In the genomic region with DNA sequence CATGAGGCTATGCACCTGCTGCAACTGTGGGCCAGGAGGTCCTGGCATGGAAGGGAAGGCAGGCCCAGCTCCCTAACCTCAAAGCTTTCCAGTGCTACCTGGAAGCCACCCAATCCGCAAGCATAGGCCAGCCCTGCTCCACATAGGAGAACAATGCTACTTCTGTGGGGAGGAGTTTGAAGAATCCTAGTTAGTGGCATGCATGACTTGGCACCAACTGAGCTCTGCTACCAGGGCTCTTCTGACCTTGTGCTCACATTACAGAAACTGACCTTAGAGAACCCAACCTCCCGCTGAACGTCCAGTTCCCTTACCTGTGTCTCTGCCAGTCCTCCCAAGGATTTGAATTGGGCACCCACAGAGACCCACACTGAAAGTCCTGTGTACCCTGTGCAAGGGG, we compare ENCODE assay signal across 19 cellular contexts. TPM values are rescaled to one million over a fixed set of nuclear protein-coding genes. Genes with fewer than 3 reads are reported as not detected.
DNase-seq lines count a peak whose midpoint lies in the region; ATAC-seq, FAIRE-seq and TF ChIP-seq lines count a peak whose summit lies in the region.
"Had no signal": no experiment of that assay in that cellular context is flagged by ENCODE, and none has a peak within 500 bp of the region (broad histone marks: within the 10 kb centered on the region; RNA-seq: fewer than 3 reads in every experiment).

No MANE protein-coding gene starts in this region.

- H3K27me3 ChIP-seq in H9 (ENCODE audit: insufficient read depth, low read length) (no peaks in the 10 kb centered on the region), right atrium auricular region (no peaks in the 10 kb centered on the region), psoas muscle (ENCODE audit: insufficient read depth in 3 of 3, low read length in 2 of 3) (no peaks in the 10 kb centered on the region), mammary epithelial cell (ENCODE audit: insufficient read depth, low read length) (no peaks in the 10 kb centered on the region), SK-N-SH (ENCODE audit: insufficient read depth) (no peaks in the 10 kb centered on the region)
- H3K27me3 ChIP-seq: BLaER1 treated with 17β-estradiol and CSF1 and Interleukin-3, amounts not matched to agents 10 nM and 100 nM had no signal

- no peak overlapping the region for H3K4ac ChIP-seq in H9 (ENCODE audit: low read depth, low read length)

- intact Hi-C loops in psoas muscle (cut with DNase I), result no loop called here
- intact Hi-C loops in mammary epithelial cell (cut with micrococcal nuclease), result no loop called here

- FAIRE-seq in GM12891 (lab: Jason Lieb, UNC), result no peak
- FAIRE-seq: A549, GM12878, GM18507, H1 had no signal

- dilution Hi-C loops in mammary epithelial cell (cut with HindIII; ENCODE audit: low sequenced_read_pairs), result no loop called here

- no peak overlapping the region for H4K5ac ChIP-seq in H9 (ENCODE audit: insufficient read length, low read depth, low read length)

- no peak overlapping the region for H2AK5ac ChIP-seq in H9 (ENCODE audit: insufficient read length, low read length)

- no peak overlapping the region for H4K8ac ChIP-seq in H9 (replicated peaks; ENCODE audit: insufficient read length, low read depth, low read length)

- H4K91ac ChIP-seq in H9 (ENCODE audit: insufficient read length, low read depth, low read length), result no peak overlapping the region

- peak; percentile 59 to 77 (median 60) for ATAC-seq in psoas muscle
- no peak for ATAC-seq in activated CD8-positive, alpha-beta T cell treated with anti-CD3 and anti-CD28 coated beads, Interleukin-2, amount 10 ng/mL, durations not matched to agents 7 days and 5 days
- ATAC-seq: A549, GM12878 had no signal

- no peak overlapping the region for H3T11ph ChIP-seq in H9 (ENCODE audit: low read length)

- no CpG with 5 or more reads among the region's 3 CpGs for WGBS in H9 (ENCODE audit: extremely low coverage, insufficient read length, low lambda C conversion rate)
- 33 to 46% (median 39%) methylated on average over 3 of the region's 3 CpGs for WGBS in psoas muscle, 3 donors
- WGBS in mammary epithelial cell (ENCODE audit: low coverage, missing lambda C conversion rate), result 87% methylated on average over 3 of the region's 3 CpGs
- whole genome bisulfite sequencing in SK-N-SH (ENCODE audit: low lambda C conversion rate), result 94% methylated on average over 2 of the region's 3 CpGs

- H3K36me3 ChIP-seq in right atrium auricular region (peaks cover 22% of the 10 kb centered on the region), psoas muscle (ENCODE audit: insufficient read depth in 1 of 2, low read depth in 1 of 2) (peaks cover 2 to 43% of the 10 kb centered on the region in 2 donors), mammary epithelial cell (ENCODE audit: insufficient read depth, low read length) (peaks cover under 1% of the 10 kb centered on the region), SK-N-SH (replicated peaks in 1 of 2; ENCODE audit: control insufficient read depth in 1 of 2, insufficient read depth in 2 of 2, low read length in 1 of 2) (peaks cover 28 to 68% of the 10 kb centered on the region in 2 experiments)

- no peak overlapping the region for H3K18ac ChIP-seq in H9 (ENCODE audit: insufficient read length, low read depth, low read length)

- H3K4me3 Mint-ChIP-seq in H9, result no peak overlapping the region
- no peak overlapping the region for H3K4me3 Mint-ChIP-seq in activated CD8-positive, alpha-beta T cell treated with anti-CD3 and anti-CD28 coated beads, Interleukin-2, amount 10 ng/mL, durations not matched to agents 7 days and 5 days

- no peak overlapping the region for H3K56ac ChIP-seq in H9 (ENCODE audit: insufficient read length, low read depth, low read length)

- peak overlapping the region in 2 of 3 experiments; percentile 38 to 74; a peak in 3 of 7 replicates for H3K27ac Mint-ChIP-seq in H9
- H3K27ac Mint-ChIP-seq in activated CD8-positive, alpha-beta T cell treated with anti-CD3 and anti-CD28 coated beads, Interleukin-2, amount 10 ng/mL, durations not matched to agents 7 days and 5 days, result no peak overlapping the region

- H3K14ac ChIP-seq in H9 (ENCODE audit: insufficient read depth, low read length), result no peak overlapping the region; the same call in 1 of the 2 replicates

- no peak overlapping the region for H2BK12ac ChIP-seq in H9 (ENCODE audit: insufficient read length, low read depth, low read length)

- BruUV-seq in mammary epithelial cell (replicated peaks; lab: Mats Ljungman, UMichigan), result no TSS peak

- DNase-seq in H9 (no peak), astrocyte of the hippocampus (ENCODE audit: low read depth, low spot score) (peak; percentile 6), right atrium auricular region (ENCODE audit: low spot score) (no peak), psoas muscle (no peak), mammary epithelial cell (no peak), SK-N-SH (no peak), GM12891 (ENCODE audit: insufficient read length, low spot score) (no peak)
- DNase-seq in activated CD8-positive, alpha-beta T cell treated with anti-CD3 and anti-CD28 coated beads, Interleukin-2, amount 10 ng/mL, durations not matched to agents 7 days and 5 days, result no peak
- DNase-seq: GDM1, KBM-7, NCI-H1436 treated with DMSO at 0.1 percent for 48 hours, NCI-H2081 treated with DMSO at 0.1 percent for 48 hours, NCI-H510A treated with DMSO at 0.1 percent for 48 hours, PC-9 had no signal

- H3K4me1 Mint-ChIP-seq in H9, result peaks cover 5 to 9% of the 10 kb centered on the region in 2 experiments
- H3K4me1 Mint-ChIP-seq in activated CD8-positive, alpha-beta T cell treated with anti-CD3 and anti-CD28 coated beads, Interleukin-2, amount 10 ng/mL, durations not matched to agents 7 days and 5 days (ENCODE audit: low read depth), result no peaks in the 10 kb centered on the region

- H3F3A ChIP-seq in SK-N-SH (replicated peaks; ENCODE audit: insufficient read depth), result no peaks in the 10 kb centered on the region

- H3K79me2 ChIP-seq in H9 (ENCODE audit: insufficient read depth, low read length) (no peaks in the 10 kb centered on the region), mammary epithelial cell (ENCODE audit: insufficient read depth, low read length) (no peaks in the 10 kb centered on the region), SK-N-SH (ENCODE audit: insufficient read depth) (no peaks in the 10 kb centered on the region)

- H3K9me3 Mint-ChIP-seq in H9, result no peaks in the 10 kb centered on the region
- H3K9me3 Mint-ChIP-seq in activated CD8-positive, alpha-beta T cell treated with anti-CD3 and anti-CD28 coated beads, Interleukin-2, amount 10 ng/mL, durations not matched to agents 7 days and 5 days (ENCODE audit: insufficient read depth), result no peaks in the 10 kb centered on the region

- H4K20me1 ChIP-seq in H9 (ENCODE audit: control insufficient read depth, insufficient read depth, insufficient read length) (no peaks in the 10 kb centered on the region), mammary epithelial cell (ENCODE audit: insufficient read depth, low read length) (no peaks in the 10 kb centered on the region), SK-N-SH (ENCODE audit: insufficient read depth) (no peaks in the 10 kb centered on the region)
- H4K20me1 ChIP-seq: BLaER1 treated with 17β-estradiol and CSF1 and Interleukin-3, amounts not matched to agents 10 nM and 100 nM had no signal

- H2AFZ ChIP-seq in H9 (ENCODE audit: low read length), result no peak overlapping the region
- H2AFZ ChIP-seq in mammary epithelial cell (ENCODE audit: low read depth, low read length), result no peak overlapping the region
- H2AFZ ChIP-seq in SK-N-SH (ENCODE audit: low read depth), result no peak overlapping the region
- H2AFZ ChIP-seq: PC-9 had no signal

- TF ChIP-seq EP300 in SK-N-SH (IDR thresholded peaks at IDR 0.05; ENCODE audit: borderline replicate concordance in 1 of 2, low read depth in 1 of 2, low read length in 1 of 2), result no peak

- no peak for TF ChIP-seq CTCF in H9 (conservative IDR thresholded peaks at IDR 0.05)
- TF ChIP-seq CTCF in right atrium auricular region (IDR thresholded peaks at IDR 0.05), result no peak
- TF ChIP-seq CTCF in psoas muscle (IDR thresholded peaks at IDR 0.05), result no peak
- no peak for TF ChIP-seq CTCF in mammary epithelial cell (conservative IDR thresholded peaks at IDR 0.05 in 1 of 2, IDR thresholded peaks at IDR 0.05 in 1 of 2; ENCODE audit: extremely low read depth in 1 of 2, insufficient read depth in 1 of 2, low read depth in 1 of 2, low read length in 2 of 2)
- no peak for TF ChIP-seq CTCF in SK-N-SH (IDR thresholded peaks at IDR 0.05)

- in situ Hi-C loops in mammary epithelial cell (cut with MboI; ENCODE audit: low sequenced_read_pairs in 2 of 2), result no loop called here

- no peaks in the 10 kb centered on the region for H3K27me3 Mint-ChIP-seq in H9 (ENCODE audit: low read depth)
- H3K27me3 Mint-ChIP-seq in activated CD8-positive, alpha-beta T cell treated with anti-CD3 and anti-CD28 coated beads, Interleukin-2, amount 10 ng/mL, durations not matched to agents 7 days and 5 days (ENCODE audit: low read depth), result no peaks in the 10 kb centered on the region

- H3K23me2 ChIP-seq in H9 (ENCODE audit: insufficient read length, low read depth, low read length, poor library complexity, severe bottlenecking), result no peaks in the 10 kb centered on the region

- no peaks in the 10 kb centered on the region; the same call in 1 of the 2 replicates for H3K9me2 ChIP-seq in SK-N-SH

- no peak overlapping the region for H2BK5ac ChIP-seq in H9 (ENCODE audit: insufficient read length, low read length)

- no peak overlapping the region for H3K23ac ChIP-seq in H9 (ENCODE audit: insufficient read length, low read depth, low read length)

- H3K27ac ChIP-seq in H9 (ENCODE audit: insufficient read length, low read depth, low read length) (no peak overlapping the region), right atrium auricular region (peak overlapping the region; percentile 22 to 36), psoas muscle (no peak overlapping the region), mammary epithelial cell (ENCODE audit: insufficient read depth, low read depth, low read length) (no peak overlapping the region), SK-N-SH (ENCODE audit: low read depth in 2 of 2, low read length in 1 of 2) (no peak overlapping the region)
- H3K27ac ChIP-seq: A549; BLaER1 treated with 17β-estradiol and CSF1 and Interleukin-3, amounts not matched to agents 10 nM and 100 nM; PC-9 had no signal

- no peak overlapping the region for H2BK15ac ChIP-seq in H9 (ENCODE audit: low read depth, low read length)

- H2BK120ac ChIP-seq in H9 (ENCODE audit: low read depth, low read length, poor library complexity, severe bottlenecking), result no peak overlapping the region

- H3K79me1 ChIP-seq in H9 (ENCODE audit: insufficient read depth, low read depth, low read length, poor library complexity, severe bottlenecking), result no peaks in the 10 kb centered on the region

- H3K9ac ChIP-seq in H9 (ENCODE audit: extremely low read depth, insufficient read length, low read length) (no peak overlapping the region), mammary epithelial cell (ENCODE audit: insufficient read depth, low read length) (no peak overlapping the region), SK-N-SH (no peak overlapping the region)
- H3K9ac ChIP-seq: BLaER1 treated with 17β-estradiol and CSF1 and Interleukin-3, amounts not matched to agents 10 nM and 100 nM had no signal

- H3K4me2 ChIP-seq in H9 (ENCODE audit: insufficient read depth, insufficient read length, low read length) (no peak overlapping the region), mammary epithelial cell (ENCODE audit: insufficient read depth, low read depth, low read length) (no peak overlapping the region), SK-N-SH (no peak overlapping the region)
- H3K4me2 ChIP-seq: A549; BLaER1 treated with 17β-estradiol and CSF1 and Interleukin-3, amounts not matched to agents 10 nM and 100 nM; PC-9 had no signal

- POLR2A ChIA-PET in SK-N-SH (lab: Yijun Ruan, JAX), result no interaction called here
- POLR2A ChIA-PET in activated CD8-positive, alpha-beta T cell treated with anti-CD3 and anti-CD28 coated beads, Interleukin-2, amount 10 ng/mL, durations not matched to agents 7 days and 5 days (lab: Charles Lee), result interaction anchor here (0.6 kb wide), 1 partner anchor 11 kb away, joined by 3 read pairs; no protein-coding TSS in a partner anchor

- CTCF ChIA-PET in mammary epithelial cell (lab: Charles Lee; ENCODE audit: low non-redundant PET), result no interaction called here
- CTCF ChIA-PET in SK-N-SH (lab: Yijun Ruan, JAX), result interaction anchor here (0.8 to 1.2 kb wide), 2 partner anchors 12 to 383 kb away, joined by 3 to 4 read pairs; no protein-coding TSS in a partner anchor
- CTCF ChIA-PET in activated CD8-positive, alpha-beta T cell treated with anti-CD3 and anti-CD28 coated beads, Interleukin-2, amount 10 ng/mL, durations not matched to agents 7 days and 5 days (lab: Charles Lee), result no interaction called here

- H3K4me3 ChIP-seq in right atrium auricular region (no peak overlapping the region), psoas muscle (no peak overlapping the region), mammary epithelial cell (replicated peaks in 1 of 3; ENCODE audit: insufficient read depth in 1 of 3, low read depth in 2 of 3, low read length in 3 of 3) (no peak overlapping the region), SK-N-SH (ENCODE audit: low read depth in 2 of 2, low read length in 1 of 2) (no peak overlapping the region)
- H3K4me3 ChIP-seq: A549; BLaER1 treated with 17β-estradiol and CSF1 and Interleukin-3, amounts not matched to agents 10 nM and 100 nM; GM12878; PC-9 had no signal

- H3K36me3 Mint-ChIP-seq in H9 (ENCODE audit: insufficient read depth in 1 of 3, low read depth in 3 of 3), result peaks cover 39 to 84% (median 74%) of the 10 kb centered on the region in 3 experiments; a peak in 6 of 7 replicates
- H3K36me3 Mint-ChIP-seq in activated CD8-positive, alpha-beta T cell treated with anti-CD3 and anti-CD28 coated beads, Interleukin-2, amount 10 ng/mL, durations not matched to agents 7 days and 5 days (ENCODE audit: low read depth), result no peaks in the 10 kb centered on the region

- no peak for TF ChIP-seq RAD21 in SK-N-SH (IDR thresholded peaks at IDR 0.05; ENCODE audit: low read length)

- H3K4me1 ChIP-seq in H9 (ENCODE audit: insufficient read depth, low read length), result no peaks in the 10 kb centered on the region
- peaks cover 0 to 11% of the 10 kb centered on the region in 2 donors for H3K4me1 ChIP-seq in right atrium auricular region
- no peaks in the 10 kb centered on the region for H3K4me1 ChIP-seq in psoas muscle
- no peaks in the 10 kb centered on the region for H3K4me1 ChIP-seq in mammary epithelial cell (ENCODE audit: insufficient read depth, low read length)
- peaks cover 0 to 3% of the 10 kb centered on the region in 2 experiments; a peak in 1 of 4 replicates for H3K4me1 ChIP-seq in SK-N-SH (ENCODE audit: control insufficient read depth in 1 of 2, insufficient read depth in 2 of 2, low read depth in 1 of 2, low read length in 1 of 2)
- H3K4me1 ChIP-seq: A549; BLaER1 treated with 17β-estradiol and CSF1 and Interleukin-3, amounts not matched to agents 10 nM and 100 nM had no signal

- no peak for TF ChIP-seq POLR2A in GM12891 (IDR thresholded peaks at IDR 0.05; ENCODE audit: low read depth, low read length)

- no peak overlapping the region for H2BK20ac ChIP-seq in H9 (ENCODE audit: low read depth, low read length, poor library complexity, severe bottlenecking)

- no peaks in the 10 kb centered on the region for H3K9me3 ChIP-seq in H9 (ENCODE audit: control insufficient read depth, low read depth, low read length)
- no peaks in the 10 kb centered on the region for H3K9me3 ChIP-seq in right atrium auricular region
- no peaks in the 10 kb centered on the region for H3K9me3 ChIP-seq in psoas muscle
- H3K9me3 ChIP-seq in mammary epithelial cell (replicated peaks; ENCODE audit: insufficient read depth, low read length), result no peaks in the 10 kb centered on the region
- H3K9me3 ChIP-seq in SK-N-SH, result no peaks in the 10 kb centered on the region
- H3K9me3 ChIP-seq: A549; BLaER1 treated with 17β-estradiol and CSF1 and Interleukin-3, amounts not matched to agents 10 nM and 100 nM had no signal

RNA-seq across cellular contexts. Expression of a gene that starts 58.8 kb away (rescaled TPM):
- total RNA-seq in H9 (2021) (53.6 and 59.8 TPM in 2 replicates), right atrium auricular region (10 to 100 TPM; 19.1 to 28.0 TPM), psoas muscle (10 to 100 TPM; 12.4 to 28.2 (median 21.3) TPM), mammary epithelial cell (10 to 100 TPM; 15.2 to 24.9 TPM)
- polyA plus RNA-seq in psoas muscle (10 to 100 TPM in 1 of 3 donors, 1 to 10 TPM in 2; 3.0 to 13.0 (median 3.0) TPM), mammary epithelial cell (7.3 TPM), SK-N-SH (2012; rRNA removed) (4.5 and 6.0 TPM in 2 replicates)
- 25.9 TPM for polyA minus RNA-seq in mammary epithelial cell
- polyA plus RNA-seq in SK-N-SH (2012; cell fraction: cytosol; rRNA removed), result 7.2 and 8.1 TPM in 2 replicates
- 2.3 and 6.1 TPM in 2 replicates for polyA plus RNA-seq in SK-N-SH (2012; cell fraction: nucleus; rRNA removed)
- 1 to 10 TPM; 3.8 to 4.6 TPM for total RNA-seq in activated CD8-positive, alpha-beta T cell treated with anti-CD3 and anti-CD28 coated beads, Interleukin-2, amount 10 ng/mL, durations not matched to agents 7 days and 5 days
- polyA plus RNA-seq in GM12891 (2012; ENCODE audit: low read depth, missing spikeins), result 5.3 TPM

Comparison
In these comparisons a context has a peak if more than half of its experiments do, and no peak if none do; other contexts are left out.
1. H3K27ac ChIP-seq: peak in right atrium auricular region (2 of 2); none in H9 (single experiment), psoas muscle (single experiment), mammary epithelial cell (single experiment) and SK-N-SH (0 of 2).